In genomic region chr11:94750319-94751215, GRCh38 we compare ENCODE assay signal across 10 cellular contexts. TPM values are rescaled to one million over a fixed set of nuclear protein-coding genes. Genes with fewer than 3 reads are reported as not detected.
A peak's percentile ranks its signal among the peaks of the same experiment; 100 is the strongest.
DNase-seq lines count a peak whose midpoint lies in the region; ATAC-seq, FAIRE-seq and TF ChIP-seq lines count a peak whose summit lies in the region.
"Had no signal": no experiment of that assay in that cellular context is flagged by ENCODE, and none has a peak within 500 bp of the region (broad histone marks: within the 10 kb centered on the region; RNA-seq: fewer than 3 reads in every experiment).

No MANE protein-coding gene starts in this region.

- H3K9me2 ChIP-seq in GM23248 (ENCODE audit: insufficient read depth): no peaks in the 10 kb centered on the region

- peak overlapping the region; percentile 0 for H4K91ac ChIP-seq in trophoblast cell (ENCODE audit: low read depth, low read length)

- no peak overlapping the region for H4K12ac ChIP-seq in trophoblast cell (ENCODE audit: low read depth, low read length)

- no peak overlapping the region for H4K8ac ChIP-seq in trophoblast cell (ENCODE audit: low read depth, low read length)

- no peaks in the 10 kb centered on the region for H3K9me3 ChIP-seq in GM23248 (ENCODE audit: low read depth)
- no peaks in the 10 kb centered on the region for H3K9me3 ChIP-seq in astrocyte (ENCODE audit: insufficient read depth, low read depth, low read length)
- H3K9me3 ChIP-seq in trophoblast cell (ENCODE audit: insufficient read depth, low read depth, low read length): no peaks in the 10 kb centered on the region
- no peaks in the 10 kb centered on the region for H3K9me3 ChIP-seq in WERI-Rb-1 (ENCODE audit: severe bottlenecking)

- intact Hi-C loops in left cardiac atrium (cut with DNase I): loop anchor here in 1 of 2 donors (10.0 kb wide), 1 partner anchor 126 kb away; no protein-coding TSS in a partner anchor

- DNase-seq in GM23248 (peak; percentile 37), astrocyte (ENCODE audit: low read depth) (no peak), left cardiac atrium (peak; percentile 60), trophoblast cell (no peak), WERI-Rb-1 (no peak)
- DNase-seq in NK-92 treated with Interleukin-12 subunit alpha and Interleukin-12 subunit beta, amount 100 ng/mL, for 24 hours (lab: John Stamatoyannopoulos, UW): no peak

- no peak for FAIRE-seq in astrocyte (lab: Jason Lieb, UNC)

- H3K18ac ChIP-seq in trophoblast cell (ENCODE audit: low read length): no peak overlapping the region

- H3K14ac ChIP-seq in trophoblast cell (ENCODE audit: low read length): peak overlapping the region; percentile 4

- ATAC-seq in left cardiac atrium (peak; percentile 25 to 61), HG02981 (IDR thresholded peaks at IDR 0.05; ENCODE audit: unreplicated experiment) (no peak), HG03521 (IDR thresholded peaks at IDR 0.05; ENCODE audit: unreplicated experiment) (no peak)
- ATAC-seq: activated naive CD4-positive, alpha-beta T cell treated with anti-CD3 and anti-CD28 coated beads, Interleukin-2, amount 50 U/mL, for 72 hours had no signal

- H2BK12ac ChIP-seq in trophoblast cell (ENCODE audit: low read length): peak overlapping the region; percentile 9

- H3K4ac ChIP-seq in trophoblast cell (ENCODE audit: low read depth, low read length): no peak overlapping the region

- H3K27ac Mint-ChIP-seq in astrocyte (ENCODE audit: unreplicated experiment): peak overlapping the region; percentile 9
- H3K27ac Mint-ChIP-seq: activated naive CD4-positive, alpha-beta T cell treated with anti-CD3 and anti-CD28 coated beads, Interleukin-2, amount 50 U/mL, for 72 hours had no signal

- H2BK5ac ChIP-seq in trophoblast cell (ENCODE audit: low read depth, low read length, poor library complexity): no peak overlapping the region

- H2AFZ ChIP-seq in GM23248 (peak overlapping the region; percentile 63), astrocyte (ENCODE audit: low read depth, low read length) (no peak overlapping the region), trophoblast cell (ENCODE audit: insufficient read depth, low read length, poor library complexity) (no peak overlapping the region)

- peak overlapping the region; percentile 31 for H2BK120ac ChIP-seq in trophoblast cell (ENCODE audit: insufficient read depth, low read length, poor library complexity)

- H3K79me1 ChIP-seq in trophoblast cell (ENCODE audit: low read length): peaks cover 5% of the 10 kb centered on the region

- H4K20me1 ChIP-seq in GM23248 (ENCODE audit: insufficient read depth) (no peaks in the 10 kb centered on the region), astrocyte (ENCODE audit: insufficient read depth, low read length) (no peaks in the 10 kb centered on the region)

- H3K27me3 Mint-ChIP-seq in astrocyte (ENCODE audit: low read depth, unreplicated experiment): no peaks in the 10 kb centered on the region

- H3K36me3 ChIP-seq in GM23248 (ENCODE audit: low read depth) (no peaks in the 10 kb centered on the region), astrocyte (ENCODE audit: insufficient read depth, low read length) (no peaks in the 10 kb centered on the region), trophoblast cell (ENCODE audit: control insufficient read depth in 1 of 2, insufficient read depth in 2 of 2, low read length in 2 of 2) (no peaks in the 10 kb centered on the region), WERI-Rb-1 (peaks cover 3% of the 10 kb centered on the region; the same call in 1 of the 2 replicates)

- H3K79me2 ChIP-seq in GM23248 (ENCODE audit: insufficient read depth): no peaks in the 10 kb centered on the region
- no peaks in the 10 kb centered on the region for H3K79me2 ChIP-seq in astrocyte (ENCODE audit: insufficient read depth, low read length)
- H3K79me2 ChIP-seq in trophoblast cell (ENCODE audit: control insufficient read depth, insufficient read depth, low read length, poor library complexity): no peaks in the 10 kb centered on the region

- H3K9ac ChIP-seq in GM23248 (peak overlapping the region; percentile 52), astrocyte (ENCODE audit: low read length) (no peak overlapping the region), trophoblast cell (ENCODE audit: low read length) (no peak overlapping the region)

- no peak overlapping the region for H3K23ac ChIP-seq in trophoblast cell (ENCODE audit: low read length)

- H3K4me1 ChIP-seq in GM23248 (ENCODE audit: insufficient read depth) (peaks cover 68% of the 10 kb centered on the region), astrocyte (ENCODE audit: insufficient read depth, low read length) (no peaks in the 10 kb centered on the region), trophoblast cell (ENCODE audit: control insufficient read depth in 1 of 2, insufficient read depth in 2 of 2, low read length in 2 of 2) (peaks cover 8 to 34% of the 10 kb centered on the region in 2 experiments)

- H3K4me2 ChIP-seq in GM23248 (ENCODE audit: unreplicated experiment) (peak overlapping the region; percentile 79), astrocyte (ENCODE audit: low read length) (no peak overlapping the region), trophoblast cell (ENCODE audit: low read length) (no peak overlapping the region)

- peak overlapping the region; percentile 31 for H3K4me3 ChIP-seq in GM23248
- no peak overlapping the region for H3K4me3 ChIP-seq in astrocyte (ENCODE audit: insufficient read depth, low read depth, low read length)
- H3K4me3 ChIP-seq in trophoblast cell (ENCODE audit: low read depth, low read length): no peak overlapping the region
- no peak overlapping the region for H3K4me3 ChIP-seq in WERI-Rb-1 (ENCODE audit: low read depth, low read length)

- H3K27me3 ChIP-seq in GM23248 (replicated peaks; ENCODE audit: insufficient read depth) (no peaks in the 10 kb centered on the region), astrocyte (ENCODE audit: insufficient read depth, low read length) (no peaks in the 10 kb centered on the region), trophoblast cell (ENCODE audit: insufficient read depth, low read length) (no peaks in the 10 kb centered on the region), WERI-Rb-1 (ENCODE audit: insufficient read depth, low read depth, severe bottlenecking) (no peaks in the 10 kb centered on the region)

- peak overlapping the region; percentile 5 for H2AK5ac ChIP-seq in trophoblast cell (ENCODE audit: low read length)

- WGBS in GM23248 (ENCODE audit: low coverage in 1 of 2, low lambda C conversion rate in 2 of 2, missing lambda C conversion rate in 2 of 2), 2 experiments: 55 to 57% methylated on average over 10 of the region's 10 CpGs
- WGBS in trophoblast cell (ENCODE audit: extremely low coverage, insufficient coverage, insufficient read length): no CpG with 5 or more reads among the region's 10 CpGs

- peaks cover 6% of the 10 kb centered on the region for H3K4me1 Mint-ChIP-seq in astrocyte (ENCODE audit: low read depth, unreplicated experiment)
- H3K4me1 Mint-ChIP-seq: central memory CD8-positive, alpha-beta T cell had no signal

- H3K27ac ChIP-seq in GM23248 (peak overlapping the region; percentile 75), astrocyte (ENCODE audit: low read depth, low read length) (no peak overlapping the region), trophoblast cell (ENCODE audit: low read depth, low read length) (no peak overlapping the region), WERI-Rb-1 (no peak overlapping the region)

- H3K36me3 Mint-ChIP-seq in astrocyte (ENCODE audit: low read depth, unreplicated experiment): no peaks in the 10 kb centered on the region
- H3K36me3 Mint-ChIP-seq: activated naive CD4-positive, alpha-beta T cell treated with anti-CD3 and anti-CD28 coated beads, Interleukin-2, amount 50 U/mL, for 72 hours had no signal

- in situ Hi-C loops in GM23248 (cut with MboI): loop anchor here (10.0 kb wide), 1 partner anchor 126 kb away; no protein-coding TSS in a partner anchor

- H3F3A ChIP-seq in GM23248 (ENCODE audit: insufficient read depth): peaks cover 50% of the 10 kb centered on the region

- TF ChIP-seq CTCF in astrocyte (IDR thresholded peaks at IDR 0.05; ENCODE audit: insufficient read depth, low read depth, low read length): no peak
- no peak for TF ChIP-seq CTCF in WERI-Rb-1 (IDR thresholded peaks at IDR 0.05; ENCODE audit: low read depth, low read length)

- H3K9me3 Mint-ChIP-seq in astrocyte (ENCODE audit: unreplicated experiment): no peaks in the 10 kb centered on the region
- H3K9me3 Mint-ChIP-seq: activated naive CD4-positive, alpha-beta T cell treated with anti-CD3 and anti-CD28 coated beads, Interleukin-2, amount 50 U/mL, for 72 hours; central memory CD8-positive, alpha-beta T cell had no signal

- H3K4me3 Mint-ChIP-seq in astrocyte (ENCODE audit: unreplicated experiment): no peak overlapping the region
- H3K4me3 Mint-ChIP-seq: central memory CD8-positive, alpha-beta T cell had no signal

RNA-seq across cellular contexts. Expression of gene AMOTL1, which starts 17.6 kb away (rescaled TPM):
- total RNA-seq in GM23248 (2014; rRNA removed; shearing (Covaris generic)): 50.8 and 55.9 TPM in 2 replicates
- polyA plus RNA-seq in GM23248 (2016; fragmentation: Nextera tagmentation; extraction: Ambion mirVana): 21.8 and 22.3 TPM in 2 replicates
- total RNA-seq in astrocyte: 46.1 and 47.8 TPM in 2 replicates
- 100 to 1,000 TPM in 1 of 2 donors, 10 to 100 TPM in 1; 60.6 to 106 TPM for total RNA-seq in left cardiac atrium
- 31.6 and 32.9 TPM in 2 replicates for polyA plus RNA-seq in trophoblast cell (2013)

Comparison
In these comparisons a context has a peak if more than half of its experiments do, and no peak if none do; other contexts are left out.
1. DNase-seq: peak in GM23248 (single experiment) and left cardiac atrium (single experiment); none in astrocyte (single experiment), trophoblast cell (0 of 2), WERI-Rb-1 (single experiment) and NK-92 treated with Interleukin-12 subunit alpha and Interleukin-12 subunit beta, amount 100 ng/mL, for 24 hours (single experiment).
2. ATAC-seq: peak in left cardiac atrium (2 of 2); none in HG02981 (single experiment) and HG03521 (single experiment).